8 cellular contexts compared by ENCODE assay signal in genomic region chr9:36486454-36486932, GRCh38.
A peak's percentile ranks its signal among the peaks of the same experiment; 100 is the strongest.
DNase-seq lines count a peak whose midpoint lies in the region; ATAC-seq, FAIRE-seq and TF ChIP-seq lines count a peak whose summit lies in the region.

No MANE protein-coding gene starts in this region.

- peak overlapping the region; percentile 88 for H3K4me3 Mint-ChIP-seq in activated CD8-positive, alpha-beta memory T cell treated with anti-CD3 and anti-CD28 coated beads, Interleukin-2, amount 10 ng/mL, durations not matched to agents 7 days and 5 days
- peak overlapping the region; percentile 74 for H3K4me3 Mint-ChIP-seq in activated naive CD4-positive, alpha-beta T cell treated with anti-CD3 and anti-CD28 coated beads, Interleukin-2, amount 10 ng/mL, durations not matched to agents 7 days and 5 days

- no peaks in the 10 kb centered on the region for H3K9me3 Mint-ChIP-seq in activated CD8-positive, alpha-beta memory T cell treated with anti-CD3 and anti-CD28 coated beads, Interleukin-2, amount 10 ng/mL, durations not matched to agents 7 days and 5 days (ENCODE audit: low read depth)
- H3K9me3 Mint-ChIP-seq in activated naive CD4-positive, alpha-beta T cell treated with anti-CD3 and anti-CD28 coated beads, Interleukin-2, amount 10 ng/mL, durations not matched to agents 7 days and 5 days: no peaks in the 10 kb centered on the region

- H3K27me3 Mint-ChIP-seq in activated CD8-positive, alpha-beta memory T cell treated with anti-CD3 and anti-CD28 coated beads, Interleukin-2, amount 10 ng/mL, durations not matched to agents 7 days and 5 days: no peaks in the 10 kb centered on the region
- H3K27me3 Mint-ChIP-seq in activated naive CD4-positive, alpha-beta T cell treated with anti-CD3 and anti-CD28 coated beads, Interleukin-2, amount 10 ng/mL, durations not matched to agents 7 days and 5 days: no peaks in the 10 kb centered on the region

- intact Hi-C loops in left ventricle myocardium superior (cut with micrococcal nuclease): no loop called here
- intact Hi-C loops in sciatic nerve (cut with DNase I): no loop called here

- ATAC-seq in activated CD8-positive, alpha-beta memory T cell treated with anti-CD3 and anti-CD28 coated beads, Interleukin-2, amount 10 ng/mL, durations not matched to agents 7 days and 5 days: no peak
- no peak for ATAC-seq in left ventricle myocardium superior
- ATAC-seq in sciatic nerve: peak; percentile 2

- in situ Hi-C loops in GM13977 (cut with MboI; ENCODE audit: low pct_unique_long_range_greater_than_20kb, low sequenced_read_pairs, unreplicated experiment): no loop called here

- H3K4me1 Mint-ChIP-seq in activated CD8-positive, alpha-beta memory T cell treated with anti-CD3 and anti-CD28 coated beads, Interleukin-2, amount 10 ng/mL, durations not matched to agents 7 days and 5 days: peaks cover 51% of the 10 kb centered on the region
- peaks cover 50% of the 10 kb centered on the region for H3K4me1 Mint-ChIP-seq in activated naive CD4-positive, alpha-beta T cell treated with anti-CD3 and anti-CD28 coated beads, Interleukin-2, amount 10 ng/mL, durations not matched to agents 7 days and 5 days

- H3K27ac Mint-ChIP-seq in activated CD8-positive, alpha-beta memory T cell treated with anti-CD3 and anti-CD28 coated beads, Interleukin-2, amount 10 ng/mL, durations not matched to agents 7 days and 5 days: peak overlapping the region; percentile 84
- H3K27ac Mint-ChIP-seq in activated naive CD4-positive, alpha-beta T cell treated with anti-CD3 and anti-CD28 coated beads, Interleukin-2, amount 10 ng/mL, durations not matched to agents 7 days and 5 days: peak overlapping the region; percentile 81

- FAIRE-seq in HTR-8/SVneo (lab: Jason Lieb, UNC): no peak

- peak; percentile 42 for DNase-seq in activated CD8-positive, alpha-beta memory T cell treated with anti-CD3 and anti-CD28 coated beads, Interleukin-2, amount 10 ng/mL, durations not matched to agents 7 days and 5 days
- no peak for DNase-seq in activated CD8-positive, alpha-beta memory T cell treated with anti-CD3 and anti-CD28 coated beads, Interleukin-2, amount 50 U/mL, for 4 hours
- DNase-seq in HTR-8/SVneo (ENCODE audit: insufficient read length, low spot score) (peak; percentile 12), left ventricle myocardium superior (peak; percentile 27), sciatic nerve (ENCODE audit: low spot score) (no peak), NCI-H187 treated with DMSO at 0.1 percent for 48 hours (lab: John Stamatoyannopoulos, UW) (no peak), GM13977 (ENCODE audit: low spot score) (no peak)
- DNase-seq in activated naive CD4-positive, alpha-beta T cell treated with anti-CD3 and anti-CD28 coated beads, Interleukin-2, amount 10 ng/mL, durations not matched to agents 7 days and 5 days: no peak

- peaks cover 3% of the 10 kb centered on the region for H3K36me3 Mint-ChIP-seq in activated CD8-positive, alpha-beta memory T cell treated with anti-CD3 and anti-CD28 coated beads, Interleukin-2, amount 10 ng/mL, durations not matched to agents 7 days and 5 days
- no peaks in the 10 kb centered on the region for H3K36me3 Mint-ChIP-seq in activated naive CD4-positive, alpha-beta T cell treated with anti-CD3 and anti-CD28 coated beads, Interleukin-2, amount 10 ng/mL, durations not matched to agents 7 days and 5 days

- CTCF ChIA-PET in activated CD8-positive, alpha-beta memory T cell treated with anti-CD3 and anti-CD28 coated beads, Interleukin-2, amount 10 ng/mL, durations not matched to agents 7 days and 5 days (lab: Charles Lee): interaction anchor here (1.3 to 5.0 kb wide), 4 partner anchors 11 to 79 kb away, joined by 3 to 26 read pairs (median 10); no protein-coding TSS in a partner anchor
- CTCF ChIA-PET in activated naive CD4-positive, alpha-beta T cell treated with anti-CD3 and anti-CD28 coated beads, Interleukin-2, amount 10 ng/mL, durations not matched to agents 7 days and 5 days (lab: Charles Lee): interaction anchor here (0.9 to 2.5 kb wide), 6 partner anchors 28 to 79 kb away, joined by 4 to 18 read pairs (median 6); no protein-coding TSS in a partner anchor

- no peak for TF ChIP-seq CTCF in GM13977 (IDR thresholded peaks at IDR 0.05; ENCODE audit: extremely low read depth, insufficient read depth, missing control alignments)

Comparison
In these comparisons a context has a peak if more than half of its experiments do, and no peak if none do; other contexts are left out.
1. DNase-seq: peak in activated CD8-positive, alpha-beta memory T cell treated with anti-CD3 and anti-CD28 coated beads, Interleukin-2, amount 10 ng/mL, durations not matched to agents 7 days and 5 days (single experiment), HTR-8/SVneo (single experiment) and left ventricle myocardium superior (single experiment); none in activated CD8-positive, alpha-beta memory T cell treated with anti-CD3 and anti-CD28 coated beads, Interleukin-2, amount 50 U/mL, for 4 hours (single experiment), activated naive CD4-positive, alpha-beta T cell treated with anti-CD3 and anti-CD28 coated beads, Interleukin-2, amount 10 ng/mL, durations not matched to agents 7 days and 5 days (single experiment), sciatic nerve (single experiment), NCI-H187 treated with DMSO at 0.1 percent for 48 hours (single experiment) and GM13977 (single experiment).